Comparison of ENCODE assay signal across 27 cellular contexts in genomic region chr7:23456093-23456492, GRCh38. TPM values are rescaled to one million over a fixed set of nuclear protein-coding genes. Genes with fewer than 3 reads are reported as not detected.
"Had no signal": no experiment of that assay in that cellular context is flagged by ENCODE, and none has a peak within 500 bp of the region (broad histone marks: within the 10 kb centered on the region; RNA-seq: fewer than 3 reads in every experiment).

No MANE protein-coding gene starts in this region.

- H3K36me3 Mint-ChIP-seq: naive B cell; stimulated activated effector memory CD8-positive, alpha-beta T cell treated with anti-CD3 and anti-CD28 coated beads, Interleukin-12 subunit alpha, Interleukin-12 subunit beta, amount 100 ng/mL, for 72 hours had no signal

- H3K4me3 ChIP-seq: heart left ventricle, lung, right atrium auricular region, sigmoid colon, skin epidermis, tibial artery, upper lobe of left lung, uterus had no signal

- H3K4me1 Mint-ChIP-seq: naive B cell; stimulated activated effector memory CD8-positive, alpha-beta T cell treated with anti-CD3 and anti-CD28 coated beads, Interleukin-12 subunit alpha, Interleukin-12 subunit beta, amount 100 ng/mL, for 72 hours had no signal

- H3K4me3 Mint-ChIP-seq: dendritic cell treated with granulocyte-macrophage colony-stimulating factor and Interleukin-4, amounts not matched to agents 40 ng/mL and 50 ng/mL, for 4 days; naive B cell; nephron; stimulated activated effector memory CD8-positive, alpha-beta T cell treated with anti-CD3 and anti-CD28 coated beads, Interleukin-12 subunit alpha, Interleukin-12 subunit beta, amount 100 ng/mL, for 72 hours had no signal

- FAIRE-seq: colon, endothelial cell of umbilical vein had no signal

- H3K9me3 Mint-ChIP-seq: dendritic cell treated with granulocyte-macrophage colony-stimulating factor and Interleukin-4, amounts not matched to agents 40 ng/mL and 50 ng/mL, for 4 days; naive B cell; nephron; stimulated activated effector memory CD8-positive, alpha-beta T cell treated with anti-CD3 and anti-CD28 coated beads, Interleukin-12 subunit alpha, Interleukin-12 subunit beta, amount 100 ng/mL, for 72 hours had no signal

- ATAC-seq: heart left ventricle; left colon; left ventricle myocardium superior; stimulated activated effector memory CD8-positive, alpha-beta T cell treated with anti-CD3 and anti-CD28 coated beads, Interleukin-12 subunit alpha, Interleukin-12 subunit beta, amount 100 ng/mL, for 72 hours; stimulated activated naive CD8-positive, alpha-beta T cell treated with anti-CD3 and anti-CD28 coated beads, Interleukin-15, Interleukin-2, amounts not matched to agents 100 U/mL and 50 U/mL, for 24 hours had no signal

- H3K27me3 ChIP-seq: right atrium auricular region, upper lobe of left lung had no signal

- DNase-seq: erythroblast; foreskin melanocyte; heart left ventricle; hippocampal formation; left colon; left ventricle myocardium superior; mesenchymal stem cell; midbrain; naive B cell; posterior cingulate gyrus; sigmoid colon; stimulated activated CD4-positive, alpha-beta T cell treated with anti-CD3 and anti-CD28 coated beads, Interleukin-12 subunit alpha, Interleukin-12 subunit beta, amount 100 ng/mL, for 4 hours; stimulated activated CD4-positive, alpha-beta T cell treated with anti-CD3 and anti-CD28 coated beads, Interleukin-4, amount 100 ng/mL, for 1 hour; stimulated activated CD8-positive, alpha-beta memory T cell treated with anti-CD3 and anti-CD28 coated beads, Interleukin-4, amount 100 ng/mL, for 48 hours; stimulated activated naive CD8-positive, alpha-beta T cell treated with anti-CD3 and anti-CD28 coated beads, Interleukin-15, Interleukin-2, amounts not matched to agents 100 U/mL and 50 U/mL, for 24 hours; tibial artery; uterus had no signal

- H3K27ac Mint-ChIP-seq: dendritic cell treated with granulocyte-macrophage colony-stimulating factor and Interleukin-4, amounts not matched to agents 40 ng/mL and 50 ng/mL, for 4 days; stimulated activated effector memory CD8-positive, alpha-beta T cell treated with anti-CD3 and anti-CD28 coated beads, Interleukin-12 subunit alpha, Interleukin-12 subunit beta, amount 100 ng/mL, for 72 hours had no signal

- H3K4me1 ChIP-seq: heart left ventricle, right atrium auricular region, sigmoid colon, tibial artery, upper lobe of left lung, uterus had no signal

- H3K27ac ChIP-seq: heart left ventricle, neutrophil, right atrium auricular region, sigmoid colon, skin epidermis, tibial artery, upper lobe of left lung, uterus had no signal

- H3K36me3 ChIP-seq: heart left ventricle, neutrophil, right atrium auricular region, sigmoid colon, tibial artery, upper lobe of left lung, uterus had no signal

- H3K9me3 ChIP-seq: heart left ventricle, neutrophil, right atrium auricular region, sigmoid colon, tibial artery, upper lobe of left lung, uterus had no signal

RNA-seq across cellular contexts. Expression of gene IGF2BP3, which starts 14.2 kb away (rescaled TPM):
- total RNA-seq: left ventricle myocardium superior, right atrium auricular region had no signal
